12 cellular contexts compared by ENCODE assay signal in the genomic region with DNA sequence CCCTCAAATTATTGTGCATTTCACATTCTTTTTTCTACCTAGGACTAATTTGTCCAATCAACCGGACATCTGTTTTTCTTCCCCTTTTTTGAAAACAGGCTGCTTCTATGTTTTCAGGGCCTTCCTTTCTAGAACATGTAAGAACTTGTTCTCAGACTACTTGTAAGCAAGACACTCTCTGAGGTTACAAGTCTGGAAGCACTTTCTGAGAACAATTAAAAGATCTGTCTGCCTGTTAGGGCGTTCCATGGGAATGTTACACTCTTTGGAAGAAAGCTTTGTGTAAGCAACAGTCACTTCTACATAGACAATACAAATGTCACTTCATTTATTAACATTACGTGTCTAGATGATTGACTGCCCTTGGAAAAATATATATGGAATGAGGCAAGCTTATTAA. TPM values are rescaled to one million over a fixed set of nuclear protein-coding genes. Genes with fewer than 3 reads are reported as not detected.
DNase-seq lines count a peak whose midpoint lies in the region; ATAC-seq and TF ChIP-seq lines count a peak whose summit lies in the region.
"Had no signal": no experiment of that assay in that cellular context is flagged by ENCODE, and none has a peak within 500 bp of the region (broad histone marks: within the 10 kb centered on the region; RNA-seq: fewer than 3 reads in every experiment).

No MANE protein-coding gene starts in this region.

- 29% methylated on average over 3 of the region's 3 CpGs for WGBS in esophagus muscularis mucosa
- WGBS in prostate gland: 23% methylated on average over 3 of the region's 3 CpGs
- 80 to 84% (median 81%) methylated on average over 3 of the region's 3 CpGs for WGBS in adrenal gland, 4 donors

- POLR2A ChIA-PET in RWPE1 (lab: Yijun Ruan, JAX; ENCODE audit: low non-redundant PET): no interaction called here

- no peaks in the 10 kb centered on the region for H3K36me3 ChIP-seq in esophagus muscularis mucosa
- no peaks in the 10 kb centered on the region for H3K36me3 ChIP-seq in prostate gland
- H3K36me3 ChIP-seq in adrenal gland (replicated peaks in 1 of 2): no peaks in the 10 kb centered on the region
- H3K36me3 ChIP-seq: right atrium auricular region had no signal

- H3K27me3 ChIP-seq in esophagus muscularis mucosa: no peaks in the 10 kb centered on the region
- no peaks in the 10 kb centered on the region for H3K27me3 ChIP-seq in prostate gland (replicated peaks; ENCODE audit: insufficient read depth)
- no peaks in the 10 kb centered on the region for H3K27me3 ChIP-seq in adrenal gland
- H3K27me3 ChIP-seq: right atrium auricular region had no signal

- H3K4me1 ChIP-seq in esophagus muscularis mucosa (peaks cover 0 to 39% (median 36%) of the 10 kb centered on the region in 4 donors), prostate gland (replicated peaks) (no peaks in the 10 kb centered on the region), adrenal gland (replicated peaks in 1 of 2) (no peaks in the 10 kb centered on the region)
- H3K4me1 ChIP-seq: right atrium auricular region had no signal

- ATAC-seq in HG02870 (IDR thresholded peaks at IDR 0.05; ENCODE audit: unreplicated experiment): peak; percentile 33
- no peak for ATAC-seq in Right ventricle myocardium inferior
- ATAC-seq: activated CD4-positive, alpha-beta T cell treated with anti-CD3 and anti-CD28 coated beads for 36 hours had no signal

- H3K27ac ChIP-seq in RWPE1 (peak overlapping the region; percentile 95), esophagus muscularis mucosa (replicated peaks in 1 of 4) (peak overlapping the region; percentile 39 to 73 (median 49)), prostate gland (peak overlapping the region; percentile 31 to 34), adrenal gland (no peak overlapping the region)
- H3K27ac ChIP-seq: right atrium auricular region had no signal

- H3K4me3 ChIP-seq in esophagus muscularis mucosa (no peak overlapping the region), prostate gland (no peak overlapping the region), adrenal gland (no peak overlapping the region)
- H3K4me3 ChIP-seq: right atrium auricular region had no signal

- H3K9me3 ChIP-seq in esophagus muscularis mucosa (no peaks in the 10 kb centered on the region), prostate gland (no peaks in the 10 kb centered on the region), adrenal gland (replicated peaks in 1 of 3) (no peaks in the 10 kb centered on the region)
- H3K9me3 ChIP-seq: right atrium auricular region had no signal

- no peak for TF ChIP-seq CTCF in RWPE1 (conservative IDR thresholded peaks at IDR 0.05; ENCODE audit: low read depth)
- TF ChIP-seq CTCF in esophagus muscularis mucosa (IDR thresholded peaks at IDR 0.05): no peak
- no peak for TF ChIP-seq CTCF in prostate gland (IDR thresholded peaks at IDR 0.05)
- TF ChIP-seq CTCF in adrenal gland (IDR thresholded peaks at IDR 0.05): no peak

- CTCF ChIA-PET in RWPE1 (lab: Yijun Ruan, JAX): no interaction called here

- no peak for TF ChIP-seq POLR2A in esophagus muscularis mucosa (IDR thresholded peaks at IDR 0.05; ENCODE audit: low read depth)
- TF ChIP-seq POLR2A in prostate gland (IDR thresholded peaks at IDR 0.05): no peak
- TF ChIP-seq POLR2A in adrenal gland (IDR thresholded peaks at IDR 0.05): no peak

- no peak for TF ChIP-seq EP300 in esophagus muscularis mucosa (IDR thresholded peaks at IDR 0.05)

- DNase-seq in RWPE1 (ENCODE audit: low spot score) (peak; percentile 85), esophagus muscularis mucosa (ENCODE audit: extremely low spot score) (no peak), prostate gland (ENCODE audit: low spot score) (peak; percentile 7), adrenal gland (no peak), NCI-H1436 (lab: John Stamatoyannopoulos, UW) (no peak), Right ventricle myocardium inferior (ENCODE audit: missing footprints) (no peak)
- DNase-seq: activated CD4-positive, alpha-beta T cell treated with anti-CD3 and anti-CD28 coated beads for 36 hours; NCI-H526 treated with DMSO at 0.1 percent for 48 hours; T-helper 1 cell had no signal

- intact Hi-C loops in esophagus muscularis mucosa (cut with DNase I): no loop called here
- intact Hi-C loops in prostate gland (cut with DNase I): no loop called here
- intact Hi-C loops in adrenal gland (cut with DNase I): no loop called here
- intact Hi-C loops in Right ventricle myocardium inferior (cut with DNase I): no loop called here

RNA-seq across cellular contexts. Expression of a gene that starts 50.9 kb away (rescaled TPM):
- total RNA-seq in esophagus muscularis mucosa: 100 to 1,000 TPM in 1 of 4 donors, 10 to 100 TPM in 3; 19.1 to 115 (median 51.0) TPM
- 1 to 10 TPM; 1.7 to 4.1 TPM for total RNA-seq in prostate gland
- not detected for total RNA-seq in adrenal gland
- under 1 TPM in 2 of 3 donors, not detected in 1; 0.54 to 0.64 TPM for polyA plus RNA-seq in adrenal gland
- 549 TPM for total RNA-seq in Right ventricle myocardium inferior
- total RNA-seq: activated CD4-positive, alpha-beta T cell treated with anti-CD3 and anti-CD28 coated beads for 36 hours; activated T-helper 1 cell treated with anti-CD3 and anti-CD28 coated beads, Interleukin-12 subunit alpha, Interleukin-12 subunit beta, Interleukin-2, Interleukin-4 antibody, amounts not matched to agents 30 ng/mL and 10 ng/mL and 1 ng/mL, durations not matched to agents 14 hours and 24 hours and 36 hours had no signal

Comparison
In these comparisons a context has a peak if more than half of its experiments do, and no peak if none do; other contexts are left out.
1. DNase-seq: peak in RWPE1 (single experiment) and prostate gland (single experiment); none in esophagus muscularis mucosa (single experiment), adrenal gland (0 of 7), NCI-H1436 (single experiment) and Right ventricle myocardium inferior (single experiment).
2. H3K27ac ChIP-seq: peak in RWPE1 (single experiment), esophagus muscularis mucosa (4 of 4) and prostate gland (2 of 2); none in adrenal gland (0 of 5).